1 cellular context compared by ENCODE assay signal in the genomic region with DNA sequence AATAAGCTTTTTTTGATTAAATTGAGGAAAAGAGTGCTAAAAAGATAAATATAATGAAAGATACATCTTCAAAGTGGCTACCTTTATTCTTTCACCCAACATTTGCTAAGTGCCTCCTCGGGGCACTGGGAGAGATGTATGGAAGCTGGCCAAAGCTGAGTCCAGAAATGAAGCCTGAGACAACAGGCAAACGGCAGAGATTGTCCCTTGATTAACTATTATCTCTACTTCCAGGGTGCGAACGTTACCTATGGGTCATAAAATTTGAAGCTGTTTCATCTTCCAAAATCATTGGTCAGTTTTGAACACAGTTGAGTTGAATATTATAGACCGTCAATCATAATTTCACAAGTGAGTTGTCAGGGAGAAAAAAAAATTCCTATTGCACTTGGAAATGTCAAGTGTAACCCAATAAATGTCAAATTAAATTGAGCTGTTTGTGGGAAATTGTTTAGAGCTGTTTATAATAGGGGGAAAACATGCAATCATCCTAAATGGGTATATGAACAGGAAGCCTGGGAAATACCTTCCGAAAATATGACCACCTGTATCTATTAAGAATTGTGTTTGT.
A peak's percentile ranks its signal among the peaks of the same experiment; 100 is the strongest.
TF ChIP-seq lines count a peak whose summit lies in the region.

No MANE protein-coding gene starts in this region.

TF ChIP-seq in K562, 482 proteins besides CTCF, POLR2A, EP300 and RAD21 (continued from another document):
- TF ChIP-seq, protein P1, sequence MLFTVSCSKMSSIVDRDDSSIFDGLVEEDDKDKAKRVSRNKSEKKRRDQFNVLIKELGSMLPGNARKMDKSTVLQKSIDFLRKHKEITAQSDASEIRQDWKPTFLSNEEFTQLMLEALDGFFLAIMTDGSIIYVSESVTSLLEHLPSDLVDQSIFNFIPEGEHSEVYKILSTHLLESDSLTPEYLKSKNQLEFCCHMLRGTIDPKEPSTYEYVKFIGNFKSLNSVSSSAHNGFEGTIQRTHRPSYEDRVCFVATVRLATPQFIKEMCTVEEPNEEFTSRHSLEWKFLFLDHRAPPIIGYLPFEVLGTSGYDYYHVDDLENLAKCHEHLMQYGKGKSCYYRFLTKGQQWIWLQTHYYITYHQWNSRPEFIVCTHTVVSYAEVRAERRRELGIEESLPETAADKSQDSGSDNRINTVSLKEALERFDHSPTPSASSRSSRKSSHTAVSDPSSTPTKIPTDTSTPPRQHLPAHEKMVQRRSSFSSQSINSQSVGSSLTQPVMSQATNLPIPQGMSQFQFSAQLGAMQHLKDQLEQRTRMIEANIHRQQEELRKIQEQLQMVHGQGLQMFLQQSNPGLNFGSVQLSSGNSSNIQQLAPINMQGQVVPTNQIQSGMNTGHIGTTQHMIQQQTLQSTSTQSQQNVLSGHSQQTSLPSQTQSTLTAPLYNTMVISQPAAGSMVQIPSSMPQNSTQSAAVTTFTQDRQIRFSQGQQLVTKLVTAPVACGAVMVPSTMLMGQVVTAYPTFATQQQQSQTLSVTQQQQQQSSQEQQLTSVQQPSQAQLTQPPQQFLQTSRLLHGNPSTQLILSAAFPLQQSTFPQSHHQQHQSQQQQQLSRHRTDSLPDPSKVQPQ (CRISPR knock-in tag; IDR thresholded peaks at IDR 0.05; ENCODE audit: borderline replicate concordance): no peak
- TF ChIP-seq, protein P2, sequence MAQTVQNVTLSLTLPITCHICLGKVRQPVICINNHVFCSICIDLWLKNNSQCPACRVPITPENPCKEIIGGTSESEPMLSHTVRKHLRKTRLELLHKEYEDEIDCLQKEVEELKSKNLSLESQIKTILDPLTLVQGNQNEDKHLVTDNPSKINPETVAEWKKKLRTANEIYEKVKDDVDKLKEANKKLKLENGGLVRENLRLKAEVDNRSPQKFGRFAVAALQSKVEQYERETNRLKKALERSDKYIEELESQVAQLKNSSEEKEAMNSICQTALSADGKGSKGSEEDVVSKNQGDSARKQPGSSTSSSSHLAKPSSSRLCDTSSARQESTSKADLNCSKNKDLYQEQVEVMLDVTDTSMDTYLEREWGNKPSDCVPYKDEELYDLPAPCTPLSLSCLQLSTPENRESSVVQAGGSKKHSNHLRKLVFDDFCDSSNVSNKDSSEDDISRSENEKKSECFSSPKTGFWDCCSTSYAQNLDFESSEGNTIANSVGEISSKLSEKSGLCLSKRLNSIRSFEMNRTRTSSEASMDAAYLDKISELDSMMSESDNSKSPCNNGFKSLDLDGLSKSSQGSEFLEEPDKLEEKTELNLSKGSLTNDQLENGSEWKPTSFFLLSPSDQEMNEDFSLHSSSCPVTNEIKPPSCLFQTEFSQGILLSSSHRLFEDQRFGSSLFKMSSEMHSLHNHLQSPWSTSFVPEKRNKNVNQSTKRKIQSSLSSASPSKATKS (CRISPR knock-in tag; IDR thresholded peaks at IDR 0.05): no peak
- no peak for TF ChIP-seq GTF2A2 (tag; IDR thresholded peaks at IDR 0.05)
- TF ChIP-seq HIVEP1 (CRISPR knock-in tag; IDR thresholded peaks at IDR 0.05): no peak
- TF ChIP-seq RBFOX2 (IDR thresholded peaks at IDR 0.05; ENCODE audit: low read depth, low read length): no peak
- no peak for TF ChIP-seq SOX6 (IDR thresholded peaks at IDR 0.05)
- TF ChIP-seq SMAD1 (IDR thresholded peaks at IDR 0.05; ENCODE audit: low read depth, low read length, partially characterized antibody): no peak
- no peak for TF ChIP-seq KLF16 (IDR thresholded peaks at IDR 0.05)
- no peak for TF ChIP-seq KLF1 (tag; IDR thresholded peaks at IDR 0.05)
- no peak for TF ChIP-seq BACH1 (tag; IDR thresholded peaks at IDR 0.05)
- no peak for TF ChIP-seq ILF3 (IDR thresholded peaks at IDR 0.05; ENCODE audit: borderline replicate concordance)
- TF ChIP-seq ZNF263 (CRISPR knock-in tag; IDR thresholded peaks at IDR 0.05; ENCODE audit: borderline replicate concordance): no peak
- TF ChIP-seq ARID1B (IDR thresholded peaks at IDR 0.05): 0 out of 2 replicates have a peak, but pooled peaks have one; percentile 15
- no peak for TF ChIP-seq POU5F1 (IDR thresholded peaks at IDR 0.05; ENCODE audit: borderline replicate concordance, low read depth, low read length, partially characterized antibody)
- 0 out of 2 replicates have a peak, but pooled peaks have one; percentile 45 for TF ChIP-seq FOXM1 (IDR thresholded peaks at IDR 0.05; ENCODE audit: low read depth)
- TF ChIP-seq FOXM1 (CRISPR knock-in tag; IDR thresholded peaks at IDR 0.05; ENCODE audit: low read depth): no peak
- TF ChIP-seq ZNF277 (CRISPR knock-in tag; IDR thresholded peaks at IDR 0.05; ENCODE audit: borderline replicate concordance): no peak
- TF ChIP-seq PTRF (tag; IDR thresholded peaks at IDR 0.05): no peak
- no peak for TF ChIP-seq GABPA (tag; conservative IDR thresholded peaks at IDR 0.05; ENCODE audit: low read depth)
- no peak for TF ChIP-seq NR2F6 (CRISPR knock-in tag; IDR thresholded peaks at IDR 0.05)
- no peak for TF ChIP-seq KLF13 (tag; IDR thresholded peaks at IDR 0.05; ENCODE audit: borderline replicate concordance, low read depth)
- TF ChIP-seq TOE1 (IDR thresholded peaks at IDR 0.05; ENCODE audit: borderline replicate concordance): no peak
- no peak for TF ChIP-seq TOE1 (CRISPR knock-in tag; IDR thresholded peaks at IDR 0.05; ENCODE audit: borderline replicate concordance, low read depth)
- peak; percentile 40 for TF ChIP-seq PKNOX1 (IDR thresholded peaks at IDR 0.05)
- no peak for TF ChIP-seq KHSRP (IDR thresholded peaks at IDR 0.05)
- no peak for TF ChIP-seq CSDE1 (IDR thresholded peaks at IDR 0.05)
- no peak for TF ChIP-seq NRF1 (conservative IDR thresholded peaks at IDR 0.05 in 1 of 2, IDR thresholded peaks at IDR 0.05 in 1 of 2)
- TF ChIP-seq, protein P3, sequence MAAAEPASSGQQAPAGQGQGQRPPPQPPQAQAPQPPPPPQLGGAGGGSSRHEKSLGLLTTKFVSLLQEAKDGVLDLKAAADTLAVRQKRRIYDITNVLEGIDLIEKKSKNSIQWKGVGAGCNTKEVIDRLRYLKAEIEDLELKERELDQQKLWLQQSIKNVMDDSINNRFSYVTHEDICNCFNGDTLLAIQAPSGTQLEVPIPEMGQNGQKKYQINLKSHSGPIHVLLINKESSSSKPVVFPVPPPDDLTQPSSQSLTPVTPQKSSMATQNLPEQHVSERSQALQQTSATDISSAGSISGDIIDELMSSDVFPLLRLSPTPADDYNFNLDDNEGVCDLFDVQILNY (CRISPR knock-in tag; IDR thresholded peaks at IDR 0.05): no peak
- no peak for TF ChIP-seq REST (CRISPR knock-in tag; IDR thresholded peaks at IDR 0.05; ENCODE audit: low read depth)
- TF ChIP-seq BCOR (IDR thresholded peaks at IDR 0.05): no peak
- TF ChIP-seq CBFA2T3 (IDR thresholded peaks at IDR 0.05): peak; percentile 24; the same call in 1 of the 2 replicates
- TF ChIP-seq, protein P4, sequence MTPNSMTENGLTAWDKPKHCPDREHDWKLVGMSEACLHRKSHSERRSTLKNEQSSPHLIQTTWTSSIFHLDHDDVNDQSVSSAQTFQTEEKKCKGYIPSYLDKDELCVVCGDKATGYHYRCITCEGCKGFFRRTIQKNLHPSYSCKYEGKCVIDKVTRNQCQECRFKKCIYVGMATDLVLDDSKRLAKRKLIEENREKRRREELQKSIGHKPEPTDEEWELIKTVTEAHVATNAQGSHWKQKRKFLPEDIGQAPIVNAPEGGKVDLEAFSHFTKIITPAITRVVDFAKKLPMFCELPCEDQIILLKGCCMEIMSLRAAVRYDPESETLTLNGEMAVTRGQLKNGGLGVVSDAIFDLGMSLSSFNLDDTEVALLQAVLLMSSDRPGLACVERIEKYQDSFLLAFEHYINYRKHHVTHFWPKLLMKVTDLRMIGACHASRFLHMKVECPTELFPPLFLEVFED (CRISPR knock-in tag; conservative IDR thresholded peaks at IDR 0.05): no peak
- TF ChIP-seq TAF7 (tag; IDR thresholded peaks at IDR 0.05): no peak
- TF ChIP-seq TCFL5 (CRISPR knock-in tag; conservative IDR thresholded peaks at IDR 0.05): no peak
- peak; percentile 28; the same call in 1 of the 2 replicates for TF ChIP-seq NFIC (IDR thresholded peaks at IDR 0.05)
- TF ChIP-seq, protein P5, sequence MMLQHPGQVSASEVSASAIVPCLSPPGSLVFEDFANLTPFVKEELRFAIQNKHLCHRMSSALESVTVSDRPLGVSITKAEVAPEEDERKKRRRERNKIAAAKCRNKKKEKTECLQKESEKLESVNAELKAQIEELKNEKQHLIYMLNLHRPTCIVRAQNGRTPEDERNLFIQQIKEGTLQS (IDR thresholded peaks at IDR 0.05): no peak
- TF ChIP-seq, protein P5 (CRISPR knock-in tag; conservative IDR thresholded peaks at IDR 0.05): no peak
- TF ChIP-seq ZBTB26 (CRISPR knock-in tag; IDR thresholded peaks at IDR 0.05): no peak
- no peak for TF ChIP-seq MAX (CRISPR knock-in tag; IDR thresholded peaks at IDR 0.05)
- TF ChIP-seq ETV1 (tag; conservative IDR thresholded peaks at IDR 0.05; ENCODE audit: low read depth): no peak
- TF ChIP-seq NCOA4 (IDR thresholded peaks at IDR 0.05; ENCODE audit: partially characterized antibody): no peak
- TF ChIP-seq, protein P6, sequence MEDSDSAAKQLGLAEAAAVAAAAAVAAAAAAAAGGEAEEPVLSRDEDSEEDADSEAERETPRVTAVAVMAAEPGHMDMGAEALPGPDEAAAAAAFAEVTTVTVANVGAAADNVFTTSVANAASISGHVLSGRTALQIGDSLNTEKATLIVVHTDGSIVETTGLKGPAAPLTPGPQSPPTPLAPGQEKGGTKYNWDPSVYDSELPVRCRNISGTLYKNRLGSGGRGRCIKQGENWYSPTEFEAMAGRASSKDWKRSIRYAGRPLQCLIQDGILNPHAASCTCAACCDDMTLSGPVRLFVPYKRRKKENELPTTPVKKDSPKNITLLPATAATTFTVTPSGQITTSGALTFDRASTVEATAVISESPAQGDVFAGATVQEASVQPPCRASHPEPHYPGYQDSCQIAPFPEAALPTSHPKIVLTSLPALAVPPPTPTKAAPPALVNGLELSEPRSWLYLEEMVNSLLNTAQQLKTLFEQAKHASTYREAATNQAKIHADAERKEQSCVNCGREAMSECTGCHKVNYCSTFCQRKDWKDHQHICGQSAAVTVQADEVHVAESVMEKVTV (CRISPR knock-in tag; IDR thresholded peaks at IDR 0.05): no peak
- no peak for TF ChIP-seq ZNF707 (CRISPR knock-in tag; conservative IDR thresholded peaks at IDR 0.05)
- no peak for TF ChIP-seq CREBBP (IDR thresholded peaks at IDR 0.05; ENCODE audit: low read depth, low read length)
- peak; percentile 52 for TF ChIP-seq MEIS2 (IDR thresholded peaks at IDR 0.05; ENCODE audit: partially characterized antibody)
- no peak for TF ChIP-seq E2F3 (CRISPR knock-in tag; IDR thresholded peaks at IDR 0.05)
- TF ChIP-seq ARNT (IDR thresholded peaks at IDR 0.05): no peak
- no peak for TF ChIP-seq ZNF354B (CRISPR knock-in tag; IDR thresholded peaks at IDR 0.05)
- no peak for TF ChIP-seq ZKSCAN3 (CRISPR knock-in tag; IDR thresholded peaks at IDR 0.05)
